Comparison of ENCODE assay signal across 2 cellular contexts in the genomic region with DNA sequence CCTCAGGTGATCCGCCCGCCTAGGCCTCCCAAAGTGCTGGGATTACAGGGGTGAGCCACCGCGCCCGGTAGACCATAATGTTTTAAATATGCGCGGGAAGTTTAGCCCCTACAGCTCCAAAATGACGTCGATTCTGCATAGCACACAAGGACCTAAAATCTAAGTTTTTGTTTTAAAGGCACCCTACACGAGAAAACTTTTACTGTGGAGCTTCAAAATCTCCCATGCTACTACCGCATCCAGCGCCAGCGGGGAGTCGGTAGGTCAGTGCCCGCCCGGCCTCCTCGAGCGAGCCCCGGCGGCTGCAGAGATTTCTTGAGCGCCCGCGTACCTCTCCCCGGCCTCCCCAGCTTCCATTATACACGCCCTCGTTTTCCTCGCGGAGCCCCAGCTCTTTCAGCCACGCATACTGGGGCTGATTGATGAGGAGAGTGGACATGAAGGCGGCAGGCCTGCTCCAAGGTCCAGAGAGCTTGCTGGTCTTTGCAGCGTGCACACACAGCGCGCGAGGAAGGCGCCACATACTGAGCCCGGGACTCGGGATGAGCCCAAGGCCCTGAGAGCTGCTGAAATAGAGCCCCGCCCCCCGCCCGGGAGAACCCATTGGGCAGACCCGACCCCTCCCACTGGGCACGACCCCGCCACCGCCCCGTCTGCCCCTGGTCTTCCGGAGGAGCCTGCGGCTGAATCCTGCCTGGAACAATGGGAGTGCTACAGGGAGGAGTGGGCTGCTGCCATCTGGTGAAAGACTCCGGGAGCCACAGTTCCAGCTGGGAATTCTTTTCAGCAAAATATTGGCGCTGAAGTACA.
TF ChIP-seq lines count a peak whose summit lies in the region.

A gene (minus strand): TSS at position 544 of the 810 bp plus-strand sequence. CDS start 21 bp downstream, at position 523.

TF ChIP-seq in IMR-90, 13 proteins besides CTCF, POLR2A, EP300 and RAD21:
- TF ChIP-seq SMC3 (IDR thresholded peaks at IDR 0.05; ENCODE audit: low read depth, low read length) (peak; percentile 37), BHLHE40 (IDR thresholded peaks at IDR 0.05; ENCODE audit: low read depth, low read length) (peak; percentile 10; the same call in 1 of the 2 replicates)
- TF ChIP-seq, protein P1, sequence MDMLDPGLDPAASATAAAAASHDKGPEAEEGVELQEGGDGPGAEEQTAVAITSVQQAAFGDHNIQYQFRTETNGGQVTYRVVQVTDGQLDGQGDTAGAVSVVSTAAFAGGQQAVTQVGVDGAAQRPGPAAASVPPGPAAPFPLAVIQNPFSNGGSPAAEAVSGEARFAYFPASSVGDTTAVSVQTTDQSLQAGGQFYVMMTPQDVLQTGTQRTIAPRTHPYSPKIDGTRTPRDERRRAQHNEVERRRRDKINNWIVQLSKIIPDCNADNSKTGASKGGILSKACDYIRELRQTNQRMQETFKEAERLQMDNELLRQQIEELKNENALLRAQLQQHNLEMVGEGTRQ (IDR thresholded peaks at IDR 0.05; ENCODE audit: low read depth, low read length): no peak

TF ChIP-seq in K562, 482 proteins besides CTCF, POLR2A, EP300 and RAD21:
- TF ChIP-seq CCAR2 (IDR thresholded peaks at IDR 0.05; ENCODE audit: low read depth, low read length) (no peak), ASH1L (IDR thresholded peaks at IDR 0.05; ENCODE audit: borderline replicate concordance, low read depth, partially characterized antibody) (no peak), KDM5B (IDR thresholded peaks at IDR 0.05; ENCODE audit: insufficient replicate concordance, low read depth, low read length) (no peak)
- TF ChIP-seq, protein P2, sequence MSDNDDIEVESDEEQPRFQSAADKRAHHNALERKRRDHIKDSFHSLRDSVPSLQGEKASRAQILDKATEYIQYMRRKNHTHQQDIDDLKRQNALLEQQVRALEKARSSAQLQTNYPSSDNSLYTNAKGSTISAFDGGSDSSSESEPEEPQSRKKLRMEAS (CRISPR knock-in tag; IDR thresholded peaks at IDR 0.05): no peak
- TF ChIP-seq, protein P3, sequence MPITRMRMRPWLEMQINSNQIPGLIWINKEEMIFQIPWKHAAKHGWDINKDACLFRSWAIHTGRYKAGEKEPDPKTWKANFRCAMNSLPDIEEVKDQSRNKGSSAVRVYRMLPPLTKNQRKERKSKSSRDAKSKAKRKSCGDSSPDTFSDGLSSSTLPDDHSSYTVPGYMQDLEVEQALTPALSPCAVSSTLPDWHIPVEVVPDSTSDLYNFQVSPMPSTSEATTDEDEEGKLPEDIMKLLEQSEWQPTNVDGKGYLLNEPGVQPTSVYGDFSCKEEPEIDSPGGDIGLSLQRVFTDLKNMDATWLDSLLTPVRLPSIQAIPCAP (CRISPR knock-in tag; IDR thresholded peaks at IDR 0.05; ENCODE audit: borderline replicate concordance): no peak
- TF ChIP-seq, protein P4, sequence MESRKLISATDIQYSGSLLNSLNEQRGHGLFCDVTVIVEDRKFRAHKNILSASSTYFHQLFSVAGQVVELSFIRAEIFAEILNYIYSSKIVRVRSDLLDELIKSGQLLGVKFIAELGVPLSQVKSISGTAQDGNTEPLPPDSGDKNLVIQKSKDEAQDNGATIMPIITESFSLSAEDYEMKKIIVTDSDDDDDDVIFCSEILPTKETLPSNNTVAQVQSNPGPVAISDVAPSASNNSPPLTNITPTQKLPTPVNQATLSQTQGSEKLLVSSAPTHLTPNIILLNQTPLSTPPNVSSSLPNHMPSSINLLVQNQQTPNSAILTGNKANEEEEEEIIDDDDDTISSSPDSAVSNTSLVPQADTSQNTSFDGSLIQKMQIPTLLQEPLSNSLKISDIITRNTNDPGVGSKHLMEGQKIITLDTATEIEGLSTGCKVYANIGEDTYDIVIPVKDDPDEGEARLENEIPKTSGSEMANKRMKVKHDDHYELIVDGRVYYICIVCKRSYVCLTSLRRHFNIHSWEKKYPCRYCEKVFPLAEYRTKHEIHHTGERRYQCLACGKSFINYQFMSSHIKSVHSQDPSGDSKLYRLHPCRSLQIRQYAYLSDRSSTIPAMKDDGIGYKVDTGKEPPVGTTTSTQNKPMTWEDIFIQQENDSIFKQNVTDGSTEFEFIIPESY (CRISPR knock-in tag; IDR thresholded peaks at IDR 0.05): peak; percentile 65
TF ChIP-seq in K562: peak in this region for 1.
